In the genomic region with DNA sequence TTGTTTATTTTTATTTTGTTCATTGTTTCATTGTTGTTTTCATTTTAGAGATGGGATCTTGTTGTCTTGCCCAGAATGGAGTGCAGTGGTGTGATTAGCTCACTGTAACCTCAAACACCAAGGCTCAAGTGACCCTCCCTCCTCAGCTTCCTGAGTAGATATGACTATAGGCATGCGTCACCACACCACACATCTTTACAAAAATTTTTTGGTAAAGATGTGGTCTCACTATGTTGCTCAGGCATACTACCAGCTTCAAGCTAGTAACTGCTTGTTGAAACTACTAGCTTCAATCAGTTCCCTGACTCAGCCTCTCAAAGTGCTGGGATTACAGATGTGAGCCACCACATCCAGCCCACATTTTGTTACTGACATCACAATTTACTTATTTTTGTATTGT, we compare ENCODE assay signal across 29 cellular contexts. TPM values are rescaled to one million over a fixed set of nuclear protein-coding genes. Genes with fewer than 3 reads are reported as not detected.
DNase-seq lines count a peak whose midpoint lies in the region; ATAC-seq, FAIRE-seq and TF ChIP-seq lines count a peak whose summit lies in the region.
"Had no signal": no experiment of that assay in that cellular context is flagged by ENCODE, and none has a peak within 500 bp of the region (broad histone marks: within the 10 kb centered on the region; RNA-seq: fewer than 3 reads in every experiment).

No MANE protein-coding gene starts in this region.

- H4K20me1 ChIP-seq in mammary epithelial cell (ENCODE audit: insufficient read depth, low read length), result no peaks in the 10 kb centered on the region
- H4K20me1 ChIP-seq: BLaER1 had no signal

- DNase-seq in mammary epithelial cell (peak; percentile 68), MCF 10A (ENCODE audit: unreplicated experiment) (no peak), RKO (ENCODE audit: low spot score) (peak; percentile 9), bronchial epithelial cell (ENCODE audit: low read depth) (peak; percentile 4), testis (no peak), NCI-H1694 (lab: John Stamatoyannopoulos, UW) (no peak)
- DNase-seq: CD4-positive, CD25-positive, alpha-beta regulatory T cell; DMS153; DND-41; HCEC 1CT; IMR-90; KG1; NCI-H1048; NCI-H1417; NCI-H1694 treated with DMSO at 0.1 percent for 48 hours; NCI-H2081; NCI-H226; NCI-H510A; NCI-H69; OCI-M1; SJCRH30 had no signal

- peaks cover 7% of the 10 kb centered on the region for H3K9me3 Mint-ChIP-seq in MCF 10A (ENCODE audit: unreplicated experiment)

- TF ChIP-seq POLR2A in testis (IDR thresholded peaks at IDR 0.05), result no peak

- no peak for TF ChIP-seq CTCF in mammary epithelial cell (conservative IDR thresholded peaks at IDR 0.05 in 1 of 2, IDR thresholded peaks at IDR 0.05 in 1 of 2; ENCODE audit: extremely low read depth in 1 of 2, insufficient read depth in 1 of 2, low read depth in 1 of 2, low read length in 2 of 2)
- no peak for TF ChIP-seq CTCF in MCF 10A (IDR thresholded peaks at IDR 0.05; ENCODE audit: unreplicated experiment)
- TF ChIP-seq CTCF in bronchial epithelial cell (IDR thresholded peaks at IDR 0.05; ENCODE audit: insufficient read depth, low read length, severe bottlenecking), result no peak
- TF ChIP-seq CTCF in testis (IDR thresholded peaks at IDR 0.05), result no peak

- H3K4me1 Mint-ChIP-seq in MCF 10A (ENCODE audit: insufficient read depth, unreplicated experiment), result no peaks in the 10 kb centered on the region
- H3K4me1 Mint-ChIP-seq: CD4-positive, CD25-positive, alpha-beta regulatory T cell had no signal

- BruUV-seq in mammary epithelial cell (replicated peaks; lab: Mats Ljungman, UMichigan) (no TSS peak), MCF 10A (replicated peaks; lab: Mats Ljungman, UMichigan) (no TSS peak)

- no peak overlapping the region for H3K4me2 ChIP-seq in mammary epithelial cell (ENCODE audit: insufficient read depth, low read depth, low read length)
- H3K4me2 ChIP-seq: BLaER1 had no signal

- 88% methylated on average over 1 of the region's 1 CpG for WGBS in mammary epithelial cell (ENCODE audit: low coverage, missing lambda C conversion rate)
- 91 to 98% methylated on average over 1 of the region's 1 CpG for WGBS in testis, 2 donors

- no peaks in the 10 kb centered on the region for H3K4me1 ChIP-seq in mammary epithelial cell (ENCODE audit: insufficient read depth, low read length)
- H3K4me1 ChIP-seq in testis, result no peaks in the 10 kb centered on the region
- H3K4me1 ChIP-seq: BLaER1, SJCRH30 had no signal

- H3K4me3 ChIP-seq in mammary epithelial cell (replicated peaks in 1 of 3; ENCODE audit: insufficient read depth in 1 of 3, low read depth in 2 of 3, low read length in 3 of 3) (no peak overlapping the region), bronchial epithelial cell (ENCODE audit: low read depth, low read length) (no peak overlapping the region), testis (no peak overlapping the region)
- H3K4me3 ChIP-seq: BLaER1, SJCRH30 had no signal

- intact Hi-C loops in mammary epithelial cell (cut with micrococcal nuclease) (no loop called here), MCF 10A (cut with micrococcal nuclease) (no loop called here), testis (cut with DNase I; ENCODE audit: low total_unique reads) (no loop called here)

- H3K9me3 ChIP-seq in mammary epithelial cell (replicated peaks; ENCODE audit: insufficient read depth, low read length) (no peaks in the 10 kb centered on the region), testis (no peaks in the 10 kb centered on the region)
- H3K9me3 ChIP-seq: SJCRH30 had no signal

- no peak for ATAC-seq in GM18519 (IDR thresholded peaks at IDR 0.05; ENCODE audit: low FRiP score, unreplicated experiment)
- ATAC-seq: Right ventricle myocardium inferior, SK-N-SH treated with all-trans-retinoic acid at 6 μM for 48 hours had no signal

- CTCF ChIA-PET in mammary epithelial cell (lab: Charles Lee; ENCODE audit: low non-redundant PET) (no interaction called here), MCF 10A (lab: Yijun Ruan, JAX) (interaction anchor here (0.6 to 1.5 kb wide), 2 partner anchors 14 to 261 kb away, joined by 3 read pairs; a partner anchor contains a TSS)

- H3K9ac ChIP-seq in mammary epithelial cell (ENCODE audit: insufficient read depth, low read length), result no peak overlapping the region
- H3K9ac ChIP-seq: BLaER1 had no signal

- H3K36me3 Mint-ChIP-seq in MCF 10A (ENCODE audit: insufficient read depth, unreplicated experiment), result no peaks in the 10 kb centered on the region

- no peaks in the 10 kb centered on the region for H3K36me3 ChIP-seq in mammary epithelial cell (ENCODE audit: insufficient read depth, low read length)
- H3K36me3 ChIP-seq in bronchial epithelial cell (ENCODE audit: control insufficient read depth, insufficient read depth, low read length), result no peaks in the 10 kb centered on the region
- H3K36me3 ChIP-seq in testis (ENCODE audit: low read depth, missing control alignments), result no peaks in the 10 kb centered on the region
- H3K36me3 ChIP-seq: BLaER1, SJCRH30 had no signal

- no peak overlapping the region for H3K4me3 Mint-ChIP-seq in MCF 10A (ENCODE audit: unreplicated experiment)
- H3K4me3 Mint-ChIP-seq: CD4-positive, CD25-positive, alpha-beta regulatory T cell had no signal

- FAIRE-seq in bronchial epithelial cell (lab: Jason Lieb, UNC), result no peak
- FAIRE-seq: H1, RCC 7860 had no signal

- H3K27me3 Mint-ChIP-seq in MCF 10A (ENCODE audit: insufficient read depth, unreplicated experiment), result peaks cover 7% of the 10 kb centered on the region

- dilution Hi-C loops in mammary epithelial cell (cut with HindIII; ENCODE audit: low sequenced_read_pairs), result no loop called here

- in situ Hi-C loops in mammary epithelial cell (cut with MboI; ENCODE audit: low sequenced_read_pairs in 2 of 2), result no loop called here

- no peak overlapping the region for H2AFZ ChIP-seq in mammary epithelial cell (ENCODE audit: low read depth, low read length)

- no peaks in the 10 kb centered on the region for H3K79me2 ChIP-seq in mammary epithelial cell (ENCODE audit: insufficient read depth, low read length)

- H3K27ac Mint-ChIP-seq in MCF 10A (ENCODE audit: low read depth, unreplicated experiment), result no peak overlapping the region
- H3K27ac Mint-ChIP-seq: CD4-positive, CD25-positive, alpha-beta regulatory T cell had no signal

- H3K27me3 ChIP-seq in mammary epithelial cell (ENCODE audit: insufficient read depth, low read length) (no peaks in the 10 kb centered on the region), bronchial epithelial cell (ENCODE audit: control insufficient read depth, insufficient read depth, low read length) (no peaks in the 10 kb centered on the region), testis (no peaks in the 10 kb centered on the region)
- H3K27me3 ChIP-seq: BLaER1, SJCRH30 had no signal

- no peak overlapping the region for H3K27ac ChIP-seq in mammary epithelial cell (ENCODE audit: insufficient read depth, low read depth, low read length)
- no peak overlapping the region for H3K27ac ChIP-seq in testis
- H3K27ac ChIP-seq: BLaER1, SJCRH30 had no signal

- POLR2A ChIA-PET in MCF 10A (lab: Yijun Ruan, JAX), result no interaction called here

RNA-seq across cellular contexts. Expression of a gene that starts 14.8 kb away (rescaled TPM):
- total RNA-seq in mammary epithelial cell, result not detected
- not detected for polyA plus RNA-seq in mammary epithelial cell
- not detected for polyA minus RNA-seq in mammary epithelial cell
- not detected in 2 replicates for total RNA-seq in MCF 10A (2022)
- total RNA-seq in bronchial epithelial cell, result not detected in 2 replicates
- not detected for total RNA-seq in testis
- polyA plus RNA-seq in testis (ENCODE audit: insufficient read depth, low read depth, low replicate concordance), result 3.7 TPM
- total RNA-seq: CD4-positive, CD25-positive, alpha-beta regulatory T cell; G401; H1; IMR-90; SJCRH30 had no signal
- polyA plus RNA-seq: AG04450; CD4-positive, CD25-positive, alpha-beta regulatory T cell; H1; IMR-90 had no signal

Comparison
In these comparisons a context has a peak if more than half of its experiments do, and no peak if none do; other contexts are left out.
1. DNase-seq: peak in mammary epithelial cell (single experiment), RKO (single experiment) and bronchial epithelial cell (single experiment); none in MCF 10A (single experiment), testis (single experiment) and NCI-H1694 (single experiment).